Comparison of ENCODE assay signal across 11 cellular contexts in genomic region chr11:126538071-126538470, GRCh38.
DNase-seq lines count a peak whose midpoint lies in the region; ATAC-seq and TF ChIP-seq lines count a peak whose summit lies in the region.
"Had no signal": no experiment of that assay in that cellular context is flagged by ENCODE, and none has a peak within 500 bp of the region (broad histone marks: within the 10 kb centered on the region; RNA-seq: fewer than 3 reads in every experiment).

No MANE protein-coding gene starts in this region.

- H3K27me3 ChIP-seq in lower lobe of right lung (ENCODE audit: low read depth): no peaks in the 10 kb centered on the region

- DNase-seq in DMS153 treated with DMSO at 0.1 percent for 48 hours (lab: John Stamatoyannopoulos, UW; ENCODE audit: unreplicated experiment): peak; percentile 28
- peak; percentile 45 for DNase-seq in NCI-H187 treated with DMSO at 0.1 percent for 48 hours (lab: John Stamatoyannopoulos, UW)
- DNase-seq in NCI-H510A treated with DMSO at 0.1 percent for 48 hours (lab: John Stamatoyannopoulos, UW): peak; percentile 96
- DNase-seq in foreskin fibroblast: peak; percentile 11 to 25
- DNase-seq in lower lobe of right lung: no peak
- no peak for DNase-seq in central memory CD4-positive, alpha-beta T cell
- DNase-seq: CD4-positive, alpha-beta T cell; NCI-H1048; NCI-H1694 had no signal

- no peaks in the 10 kb centered on the region for H3K36me3 ChIP-seq in lower lobe of right lung

- H3K4me3 ChIP-seq in foreskin fibroblast (ENCODE audit: low read depth in 1 of 2, low read length in 2 of 2) (no peak overlapping the region), lower lobe of right lung (no peak overlapping the region)

- H3K9me3 ChIP-seq in lower lobe of right lung: no peaks in the 10 kb centered on the region

- no peaks in the 10 kb centered on the region for H3K4me1 ChIP-seq in lower lobe of right lung

- TF ChIP-seq CTCF in foreskin fibroblast (IDR thresholded peaks at IDR 0.05; ENCODE audit: low read depth, low read length): no peak
- TF ChIP-seq CTCF in lower lobe of right lung (IDR thresholded peaks at IDR 0.05): no peak

- intact Hi-C loops in lower lobe of right lung (cut with DNase I): no loop called here

- ATAC-seq in lower lobe of right lung: no peak
- no peak for ATAC-seq in GM21576 (IDR thresholded peaks at IDR 0.05; ENCODE audit: unreplicated experiment)

- H3K27ac ChIP-seq in lower lobe of right lung: no peak overlapping the region
- H3K27ac ChIP-seq: KMS-11 had no signal

Comparison
In these comparisons a context has a peak if more than half of its experiments do, and no peak if none do; other contexts are left out.
1. DNase-seq: peak in DMS153 treated with DMSO at 0.1 percent for 48 hours (single experiment), NCI-H187 treated with DMSO at 0.1 percent for 48 hours (single experiment), NCI-H510A treated with DMSO at 0.1 percent for 48 hours (single experiment) and foreskin fibroblast (2 of 2); none in lower lobe of right lung (single experiment) and central memory CD4-positive, alpha-beta T cell (single experiment).